In the genomic region with DNA sequence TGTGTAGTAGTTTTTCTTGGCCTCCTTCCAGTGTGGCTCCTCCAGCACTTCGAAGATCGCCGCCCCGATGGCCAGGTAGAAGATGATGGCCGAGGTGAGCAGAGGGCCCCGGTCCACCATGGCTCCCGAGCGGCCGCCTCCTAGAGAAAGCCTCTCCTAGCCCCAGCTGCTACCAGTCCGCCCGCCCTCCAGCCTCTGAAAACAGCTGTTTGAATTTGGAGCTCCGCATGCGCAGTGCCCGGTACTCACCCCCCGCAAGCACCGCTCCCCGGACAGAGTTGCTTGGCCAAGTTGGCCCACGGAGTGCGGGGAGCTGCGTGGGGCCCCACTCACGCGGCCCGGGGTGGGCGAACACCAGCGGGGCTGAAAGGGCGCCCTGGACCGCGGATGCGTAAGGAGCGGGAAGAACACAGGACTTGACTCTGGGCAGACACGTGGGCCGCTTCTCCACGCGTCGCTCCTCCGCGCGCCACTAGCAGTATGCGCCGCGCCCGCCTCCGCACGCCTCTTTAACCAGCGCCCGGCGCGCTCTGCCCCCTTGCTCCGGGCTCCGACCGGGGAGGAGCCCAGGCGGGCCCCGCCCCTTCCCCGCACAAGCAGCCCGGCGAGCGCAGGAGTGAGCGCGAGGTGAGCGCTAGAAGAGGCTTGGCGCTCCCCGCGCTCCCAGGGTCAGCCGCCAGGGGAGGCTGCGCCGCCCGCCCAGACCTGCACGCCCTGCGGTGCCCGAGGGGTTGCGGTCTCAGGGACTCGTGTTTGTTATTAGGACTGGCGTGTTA, we compare ENCODE assay signal across 1 cellular context.
TF ChIP-seq lines count a peak whose summit lies in the region.

Gene KCNK5, minus strand, starts transcription at position 484 of the 776 bp plus-strand sequence. Its CDS starts 364 bp downstream, at position 120.

TF ChIP-seq in K562, 482 proteins besides CTCF, POLR2A, EP300 and RAD21 (continued from another document and continues in another):
- TF ChIP-seq TEAD4 (IDR thresholded peaks at IDR 0.05; ENCODE audit: low read length) (no peak), TEAD4 (CRISPR knock-in tag; IDR thresholded peaks at IDR 0.05; ENCODE audit: borderline replicate concordance) (no peak), SMARCA4 (IDR thresholded peaks at IDR 0.05) (peak; percentile 46; the same call in 1 of the 2 replicates), MYBL2 (IDR thresholded peaks at IDR 0.05; ENCODE audit: low read depth) (no peak), MYBL2 (CRISPR knock-in tag; IDR thresholded peaks at IDR 0.05; ENCODE audit: borderline replicate concordance) (no peak), HLTF (IDR thresholded peaks at IDR 0.05) (0 out of 2 replicates have a peak, but pooled peaks have one; percentile 61), NR2C2 (CRISPR knock-in tag; IDR thresholded peaks at IDR 0.05) (no peak), NR2C2 (tag; IDR thresholded peaks at IDR 0.05) (peak; percentile 80), EHMT2 (IDR thresholded peaks at IDR 0.05) (no peak), IRF1 (CRISPR knock-in tag; IDR thresholded peaks at IDR 0.05; ENCODE audit: borderline replicate concordance) (no peak), MEIS2 (IDR thresholded peaks at IDR 0.05; ENCODE audit: partially characterized antibody) (peak; percentile 14), TBP (optimal IDR thresholded peaks at IDR 0.05; ENCODE audit: low read depth, low read length) (peak; percentile 98), SP2 (IDR thresholded peaks at IDR 0.05; ENCODE audit: extremely low read depth, low read depth, low read length, poor library complexity, severe bottlenecking) (no peak), ZNF133 (CRISPR knock-in tag; IDR thresholded peaks at IDR 0.05) (no peak), ZBTB8A (IDR thresholded peaks at IDR 0.05; ENCODE audit: partially characterized antibody) (no peak), GTF2A2 (tag; IDR thresholded peaks at IDR 0.05) (no peak), ZNF165 (CRISPR knock-in tag; IDR thresholded peaks at IDR 0.05; ENCODE audit: borderline replicate concordance) (no peak), MTA1 (IDR thresholded peaks at IDR 0.05; ENCODE audit: borderline replicate concordance) (peak; percentile 96), ARID2 (IDR thresholded peaks at IDR 0.05) (peak; percentile 52; the same call in 1 of the 2 replicates), RBFOX2 (IDR thresholded peaks at IDR 0.05; ENCODE audit: low read depth, low read length) (peak; percentile 100), GTF3C2 (IDR thresholded peaks at IDR 0.05; ENCODE audit: borderline replicate concordance, extremely low read depth, insufficient read length) (no peak), CC2D1A (IDR thresholded peaks at IDR 0.05) (no peak), ZNF695 (CRISPR knock-in tag; IDR thresholded peaks at IDR 0.05) (no peak), EGR1 (conservative IDR thresholded peaks at IDR 0.05) (peak; percentile 99), CBX5 (IDR thresholded peaks at IDR 0.05; ENCODE audit: borderline replicate concordance, low read depth) (no peak), FOXA3 (CRISPR knock-in tag; conservative IDR thresholded peaks at IDR 0.05 in 1 of 2, IDR thresholded peaks at IDR 0.05 in 1 of 2) (no peak), SETDB1 (IDR thresholded peaks at IDR 0.05; ENCODE audit: low read length) (no peak), PML (IDR thresholded peaks at IDR 0.05; ENCODE audit: low read length) (no peak; the same call in none of the 2 replicates), CEBPB (tag; IDR thresholded peaks at IDR 0.05) (no peak), ZNF57 (CRISPR knock-in tag; IDR thresholded peaks at IDR 0.05) (no peak), RCOR1 (IDR thresholded peaks at IDR 0.05; ENCODE audit: borderline replicate concordance in 1 of 2, low read depth in 2 of 2, low read length in 2 of 2) (peak in 1 of 2 experiments; percentile 25; a peak in 2 of 4 replicates), ZNF12 (CRISPR knock-in tag; IDR thresholded peaks at IDR 0.05) (peak; percentile 17; the same call in 1 of the 2 replicates), ZFP91 (CRISPR knock-in tag; IDR thresholded peaks at IDR 0.05) (no peak), NCOR1 (IDR thresholded peaks at IDR 0.05) (no peak), SMC3 (conservative IDR thresholded peaks at IDR 0.05; ENCODE audit: insufficient read depth, low read depth, low read length) (peak; percentile 49; the same call in 1 of the 2 replicates), MAX (CRISPR knock-in tag; IDR thresholded peaks at IDR 0.05) (peak; percentile 98), SMARCA5 (IDR thresholded peaks at IDR 0.05) (peak; percentile 79; the same call in 1 of the 2 replicates), ZNF140 (CRISPR knock-in tag; IDR thresholded peaks at IDR 0.05) (no peak), RBM15 (IDR thresholded peaks at IDR 0.05; ENCODE audit: insufficient read depth, low read length) (no peak)
- TF ChIP-seq, protein P1, sequence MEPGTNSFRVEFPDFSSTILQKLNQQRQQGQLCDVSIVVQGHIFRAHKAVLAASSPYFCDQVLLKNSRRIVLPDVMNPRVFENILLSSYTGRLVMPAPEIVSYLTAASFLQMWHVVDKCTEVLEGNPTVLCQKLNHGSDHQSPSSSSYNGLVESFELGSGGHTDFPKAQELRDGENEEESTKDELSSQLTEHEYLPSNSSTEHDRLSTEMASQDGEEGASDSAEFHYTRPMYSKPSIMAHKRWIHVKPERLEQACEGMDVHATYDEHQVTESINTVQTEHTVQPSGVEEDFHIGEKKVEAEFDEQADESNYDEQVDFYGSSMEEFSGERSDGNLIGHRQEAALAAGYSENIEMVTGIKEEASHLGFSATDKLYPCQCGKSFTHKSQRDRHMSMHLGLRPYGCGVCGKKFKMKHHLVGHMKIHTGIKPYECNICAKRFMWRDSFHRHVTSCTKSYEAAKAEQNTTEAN (CRISPR knock-in tag; IDR thresholded peaks at IDR 0.05), result no peak
- TF ChIP-seq, protein P2, sequence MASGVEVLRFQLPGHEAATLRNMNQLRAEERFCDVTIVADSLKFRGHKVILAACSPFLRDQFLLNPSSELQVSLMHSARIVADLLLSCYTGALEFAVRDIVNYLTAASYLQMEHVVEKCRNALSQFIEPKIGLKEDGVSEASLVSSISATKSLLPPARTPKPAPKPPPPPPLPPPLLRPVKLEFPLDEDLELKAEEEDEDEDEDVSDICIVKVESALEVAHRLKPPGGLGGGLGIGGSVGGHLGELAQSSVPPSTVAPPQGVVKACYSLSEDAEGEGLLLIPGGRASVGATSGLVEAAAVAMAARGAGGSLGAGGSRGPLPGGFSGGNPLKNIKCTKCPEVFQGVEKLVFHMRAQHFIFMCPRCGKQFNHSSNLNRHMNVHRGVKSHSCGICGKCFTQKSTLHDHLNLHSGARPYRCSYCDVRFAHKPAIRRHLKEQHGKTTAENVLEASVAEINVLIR (CRISPR knock-in tag; IDR thresholded peaks at IDR 0.05), result peak; percentile 62
- TF ChIP-seq, protein P3, sequence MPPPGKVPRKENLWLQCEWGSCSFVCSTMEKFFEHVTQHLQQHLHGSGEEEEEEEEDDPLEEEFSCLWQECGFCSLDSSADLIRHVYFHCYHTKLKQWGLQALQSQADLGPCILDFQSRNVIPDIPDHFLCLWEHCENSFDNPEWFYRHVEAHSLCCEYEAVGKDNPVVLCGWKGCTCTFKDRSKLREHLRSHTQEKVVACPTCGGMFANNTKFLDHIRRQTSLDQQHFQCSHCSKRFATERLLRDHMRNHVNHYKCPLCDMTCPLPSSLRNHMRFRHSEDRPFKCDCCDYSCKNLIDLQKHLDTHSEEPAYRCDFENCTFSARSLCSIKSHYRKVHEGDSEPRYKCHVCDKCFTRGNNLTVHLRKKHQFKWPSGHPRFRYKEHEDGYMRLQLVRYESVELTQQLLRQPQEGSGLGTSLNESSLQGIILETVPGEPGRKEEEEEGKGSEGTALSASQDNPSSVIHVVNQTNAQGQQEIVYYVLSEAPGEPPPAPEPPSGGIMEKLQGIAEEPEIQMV (tag; conservative IDR thresholded peaks at IDR 0.05; ENCODE audit: low read depth), result no peak
- TF ChIP-seq, protein P4, sequence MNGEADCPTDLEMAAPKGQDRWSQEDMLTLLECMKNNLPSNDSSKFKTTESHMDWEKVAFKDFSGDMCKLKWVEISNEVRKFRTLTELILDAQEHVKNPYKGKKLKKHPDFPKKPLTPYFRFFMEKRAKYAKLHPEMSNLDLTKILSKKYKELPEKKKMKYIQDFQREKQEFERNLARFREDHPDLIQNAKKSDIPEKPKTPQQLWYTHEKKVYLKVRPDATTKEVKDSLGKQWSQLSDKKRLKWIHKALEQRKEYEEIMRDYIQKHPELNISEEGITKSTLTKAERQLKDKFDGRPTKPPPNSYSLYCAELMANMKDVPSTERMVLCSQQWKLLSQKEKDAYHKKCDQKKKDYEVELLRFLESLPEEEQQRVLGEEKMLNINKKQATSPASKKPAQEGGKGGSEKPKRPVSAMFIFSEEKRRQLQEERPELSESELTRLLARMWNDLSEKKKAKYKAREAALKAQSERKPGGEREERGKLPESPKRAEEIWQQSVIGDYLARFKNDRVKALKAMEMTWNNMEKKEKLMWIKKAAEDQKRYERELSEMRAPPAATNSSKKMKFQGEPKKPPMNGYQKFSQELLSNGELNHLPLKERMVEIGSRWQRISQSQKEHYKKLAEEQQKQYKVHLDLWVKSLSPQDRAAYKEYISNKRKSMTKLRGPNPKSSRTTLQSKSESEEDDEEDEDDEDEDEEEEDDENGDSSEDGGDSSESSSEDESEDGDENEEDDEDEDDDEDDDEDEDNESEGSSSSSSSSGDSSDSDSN (IDR thresholded peaks at IDR 0.05; ENCODE audit: borderline replicate concordance in 1 of 2, low read depth in 2 of 2, low read length in 2 of 2), result peak; percentile 67 to 69; a peak in 1 of 4 replicates
- TF ChIP-seq, protein P5, sequence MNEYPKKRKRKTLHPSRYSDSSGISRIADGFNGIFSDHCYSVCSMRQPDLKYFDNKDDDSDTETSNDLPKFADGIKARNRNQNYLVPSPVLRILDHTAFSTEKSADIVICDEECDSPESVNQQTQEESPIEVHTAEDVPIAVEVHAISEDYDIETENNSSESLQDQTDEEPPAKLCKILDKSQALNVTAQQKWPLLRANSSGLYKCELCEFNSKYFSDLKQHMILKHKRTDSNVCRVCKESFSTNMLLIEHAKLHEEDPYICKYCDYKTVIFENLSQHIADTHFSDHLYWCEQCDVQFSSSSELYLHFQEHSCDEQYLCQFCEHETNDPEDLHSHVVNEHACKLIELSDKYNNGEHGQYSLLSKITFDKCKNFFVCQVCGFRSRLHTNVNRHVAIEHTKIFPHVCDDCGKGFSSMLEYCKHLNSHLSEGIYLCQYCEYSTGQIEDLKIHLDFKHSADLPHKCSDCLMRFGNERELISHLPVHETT (CRISPR knock-in tag; conservative IDR thresholded peaks at IDR 0.05 in 1 of 2, IDR thresholded peaks at IDR 0.05 in 1 of 2), result no peak
- TF ChIP-seq, protein P6, sequence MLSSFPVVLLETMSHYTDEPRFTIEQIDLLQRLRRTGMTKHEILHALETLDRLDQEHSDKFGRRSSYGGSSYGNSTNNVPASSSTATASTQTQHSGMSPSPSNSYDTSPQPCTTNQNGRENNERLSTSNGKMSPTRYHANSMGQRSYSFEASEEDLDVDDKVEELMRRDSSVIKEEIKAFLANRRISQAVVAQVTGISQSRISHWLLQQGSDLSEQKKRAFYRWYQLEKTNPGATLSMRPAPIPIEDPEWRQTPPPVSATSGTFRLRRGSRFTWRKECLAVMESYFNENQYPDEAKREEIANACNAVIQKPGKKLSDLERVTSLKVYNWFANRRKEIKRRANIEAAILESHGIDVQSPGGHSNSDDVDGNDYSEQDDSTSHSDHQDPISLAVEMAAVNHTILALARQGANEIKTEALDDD (IDR thresholded peaks at IDR 0.05), result no peak; the same call in 1 of the 2 replicates
- TF ChIP-seq, protein P7, sequence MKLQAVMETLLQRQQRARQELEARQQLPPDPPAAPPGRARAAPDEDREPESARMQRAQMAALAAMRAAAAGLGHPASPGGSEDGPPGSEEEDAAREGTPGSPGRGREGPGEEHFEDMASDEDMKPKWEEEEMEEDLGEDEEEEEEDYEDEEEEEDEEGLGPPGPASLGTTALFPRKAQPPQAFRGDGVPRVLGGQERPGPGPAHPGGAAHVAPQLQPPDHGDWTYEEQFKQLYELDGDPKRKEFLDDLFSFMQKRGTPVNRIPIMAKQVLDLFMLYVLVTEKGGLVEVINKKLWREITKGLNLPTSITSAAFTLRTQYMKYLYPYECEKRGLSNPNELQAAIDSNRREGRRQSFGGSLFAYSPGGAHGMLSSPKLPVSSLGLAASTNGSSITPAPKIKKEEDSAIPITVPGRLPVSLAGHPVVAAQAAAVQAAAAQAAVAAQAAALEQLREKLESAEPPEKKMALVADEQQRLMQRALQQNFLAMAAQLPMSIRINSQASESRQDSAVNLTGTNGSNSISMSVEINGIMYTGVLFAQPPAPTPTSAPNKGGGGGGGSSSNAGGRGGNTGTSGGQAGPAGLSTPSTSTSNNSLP (IDR thresholded peaks at IDR 0.05; ENCODE audit: borderline replicate concordance, low read depth, low read length), result no peak
